In genomic region chr1:229825042-229825441, GRCh38 we compare ENCODE assay signal across 11 cellular contexts.
"Had no signal": no experiment of that assay in that cellular context is flagged by ENCODE, and none has a peak within 500 bp of the region (broad histone marks: within the 10 kb centered on the region; RNA-seq: fewer than 3 reads in every experiment).

No MANE protein-coding gene starts in this region.

- H3K4me3 Mint-ChIP-seq: GM23338, H9, HFFc6 had no signal

- H3K4me2 ChIP-seq: GM23338 had no signal

- FAIRE-seq: H1, H54 had no signal

- H3K9me3 Mint-ChIP-seq: HFFc6 had no signal

- H3K4me1 ChIP-seq: HAP-1 had no signal

- DNase-seq: GM23248, GOT3, H7, H9, HCEC 1CT, HFFc6 had no signal

- H2AFZ ChIP-seq: GM23248, GM23338 had no signal

- H3K36me3 ChIP-seq: HAP-1 had no signal

- H3K4me1 Mint-ChIP-seq: GM23338, H9 had no signal

- H3K9ac ChIP-seq: GM23248 had no signal

- H3K27ac ChIP-seq: GM23248 had no signal

- ATAC-seq: GM23338, HCT116 had no signal

- H3K27ac Mint-ChIP-seq: GM23338, H9, HFFc6 had no signal

- H3K4me3 ChIP-seq: GM23248, GM23338, HAP-1 had no signal
